In the genomic region with DNA sequence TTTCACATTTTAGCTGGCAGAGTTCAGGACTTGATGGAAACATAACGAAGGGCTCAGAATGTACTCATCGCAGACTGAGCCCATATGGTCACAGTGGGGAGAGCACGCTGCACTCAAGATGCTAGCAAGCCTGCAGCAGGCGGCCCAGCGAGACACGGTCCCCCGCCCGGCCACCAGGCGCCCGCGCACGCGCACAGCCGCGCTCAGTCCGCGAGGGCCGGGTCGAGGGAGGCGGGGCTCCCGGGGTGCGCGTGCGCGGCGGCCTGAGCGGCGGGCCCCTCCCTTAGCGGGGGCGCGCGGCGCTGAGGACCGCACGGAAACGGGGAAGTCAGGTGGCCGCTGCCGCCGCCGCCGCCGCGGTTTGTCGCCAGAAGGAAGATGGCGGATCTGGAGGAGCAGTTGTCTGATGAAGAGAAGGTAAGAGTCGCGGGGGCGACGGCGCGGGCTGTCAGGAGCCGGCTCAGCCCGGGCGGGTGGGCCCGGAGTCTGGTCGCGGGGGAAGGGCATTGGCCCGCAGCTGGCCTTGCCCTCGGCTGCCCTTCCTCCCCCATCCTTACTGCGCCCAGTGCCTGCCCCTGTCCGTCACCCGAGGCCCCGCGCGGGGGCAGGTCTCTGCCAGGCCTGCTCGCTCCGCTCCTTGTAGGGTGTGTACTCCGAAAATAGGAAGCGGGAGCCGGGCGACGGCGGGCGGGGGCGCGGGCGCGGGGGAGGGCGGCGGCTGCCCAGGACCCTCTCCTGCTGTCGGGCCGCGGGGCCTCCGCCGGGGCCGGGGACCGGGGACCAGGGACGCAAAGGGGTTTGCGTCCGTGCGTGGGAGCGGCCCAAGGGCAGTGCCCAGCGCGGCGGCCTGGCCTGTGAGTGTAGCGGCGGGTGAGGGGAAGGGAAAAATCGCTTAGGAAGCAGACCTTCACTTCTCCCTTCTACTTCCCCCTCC, we compare ENCODE assay signal across 8 cellular contexts.
A peak's percentile ranks its signal among the peaks of the same experiment; 100 is the strongest.
DNase-seq lines count a peak whose midpoint lies in the region; ATAC-seq and TF ChIP-seq lines count a peak whose summit lies in the region.

A gene (plus strand): TSS at position 354 of the 934 bp plus-strand sequence. CDS start 25 bp downstream, at position 379.

- peak within 1 kb of the TSS; percentile 97 for H3K27ac ChIP-seq in layer of hippocampus (ENCODE audit: low read depth, low read length)

- H3K4me3 ChIP-seq in choroid plexus epithelial cell (ENCODE audit: low read depth, low read length), result peak within 1 kb of the TSS; percentile 98

- peak; percentile 23 for TF ChIP-seq CTCF in choroid plexus epithelial cell (conservative IDR thresholded peaks at IDR 0.05; ENCODE audit: low read depth, low read length)

- ATAC-seq in GM19324 (IDR thresholded peaks at IDR 0.05; ENCODE audit: low FRiP score, unreplicated experiment), result peak; percentile 96
- ATAC-seq in HG03460 (IDR thresholded peaks at IDR 0.05; ENCODE audit: unreplicated experiment), result peak; percentile 85

- H3K27me3 ChIP-seq in layer of hippocampus (ENCODE audit: control insufficient read depth, insufficient read depth, low read length), result no peaks in the 10 kb centered on the region

- DNase-seq in C1 segment of cervical spinal cord (lab: John Stamatoyannopoulos, UW) (peak; percentile 48 to 96 (median 90)), NCI-H524 treated with DMSO at 0.1 percent for 48 hours (lab: John Stamatoyannopoulos, UW) (peak; percentile 65), choroid plexus epithelial cell (ENCODE audit: low read depth) (peak; percentile 90)
- DNase-seq in activated CD4-positive, alpha-beta T cell treated with anti-CD3 and anti-CD28 coated beads for 4 hours, result peak; percentile 92
- peak; percentile 88 to 94 (median 90) for DNase-seq in stimulated activated CD4-positive, alpha-beta T cell treated with anti-CD3 and anti-CD28 coated beads, Interleukin-1b, Interleukin-23, amount 100 ng/mL, for 24 hours (ENCODE audit: low read depth in 4 of 4, low spot score in 1 of 4)

Comparison
In these comparisons a context has a peak if more than half of its experiments do, and no peak if none do; other contexts are left out.
1. Peak in every context shown above with its lines: DNase-seq, ATAC-seq, H3K4me3 ChIP-seq and H3K27ac ChIP-seq.